ENCODE assay signal across 18 cellular contexts in genomic region chr2:11133936-11134320, GRCh38. TPM values are rescaled to one million over a fixed set of nuclear protein-coding genes. Genes with fewer than 3 reads are reported as not detected.
A peak's percentile ranks its signal among the peaks of the same experiment; 100 is the strongest.
DNase-seq lines count a peak whose midpoint lies in the region; ATAC-seq, FAIRE-seq and TF ChIP-seq lines count a peak whose summit lies in the region.
"Had no signal": no experiment of that assay in that cellular context is flagged by ENCODE, and none has a peak within 500 bp of the region (broad histone marks: within the 10 kb centered on the region; RNA-seq: fewer than 3 reads in every experiment).

No MANE protein-coding gene starts in this region.

- no peak for DNase-seq in left ventricle myocardium inferior
- no peak for DNase-seq in left ventricle myocardium superior
- no peak for DNase-seq in esophagus squamous epithelium (lab: John Stamatoyannopoulos, UW)
- DNase-seq in osteoblast (ENCODE audit: insufficient read length, low spot score, missing footprints) = no peak
- no peak for DNase-seq in vagina (ENCODE audit: extremely low spot score in 2 of 2)
- no peak for DNase-seq in stimulated activated CD4-positive, alpha-beta T cell treated with anti-CD3 and anti-CD28 coated beads, Interleukin-4, amount 100 ng/mL, for 24 hours
- no peak for DNase-seq in RCC 7860 (ENCODE audit: low spot score)
- no peak for DNase-seq in activated T-cell treated with anti-CD3 and anti-CD28 coated beads, Interleukin-2, amount 50 U/mL, for 1 hour
- DNase-seq: activated naive CD8-positive, alpha-beta T cell treated with anti-CD3 and anti-CD28 coated beads, Interleukin-2, amount 50 U/mL, for 24 hours; central memory CD4-positive, alpha-beta T cell; foreskin melanocyte; NCI-H1436; NCI-H2171 treated with DMSO at 0.1 percent for 48 hours; SW 1271 had no signal

- WGBS in esophagus squamous epithelium, 2 donors = 54 to 55% methylated on average over 8 of the region's 8 CpGs

- peak overlapping the region; percentile 100 for H3K4me2 ChIP-seq in osteoblast (ENCODE audit: insufficient read depth, low read length)

- peak overlapping the region; percentile 68 for H3K4me3 ChIP-seq in left ventricle myocardium inferior
- H3K4me3 ChIP-seq in esophagus squamous epithelium = peak overlapping the region in 3 of 4 donors; percentile 54 to 66 (median 55)
- peak overlapping the region; percentile 82 for H3K4me3 ChIP-seq in osteoblast (ENCODE audit: insufficient read depth, low read length)
- peak overlapping the region; percentile 46 to 55 for H3K4me3 ChIP-seq in vagina

- ATAC-seq in left ventricle myocardium superior = no peak
- ATAC-seq: activated naive CD8-positive, alpha-beta T cell treated with anti-CD3 and anti-CD28 coated beads, Interleukin-2, amount 50 U/mL, for 24 hours; stimulated activated effector memory CD8-positive, alpha-beta T cell treated with anti-CD3 and anti-CD28 coated beads, Interleukin-12 subunit alpha, Interleukin-12 subunit beta, amount 100 ng/mL, for 72 hours had no signal

- TF ChIP-seq POLR2A in esophagus squamous epithelium (IDR thresholded peaks at IDR 0.05) (no peak), vagina (IDR thresholded peaks at IDR 0.05) (no peak)

- TF ChIP-seq CTCF in left ventricle myocardium inferior (IDR thresholded peaks at IDR 0.05; ENCODE audit: borderline replicate concordance) (no peak), esophagus squamous epithelium (IDR thresholded peaks at IDR 0.05) (no peak), osteoblast (IDR thresholded peaks at IDR 0.05; ENCODE audit: extremely low read depth, low read depth, low read length) (no peak), vagina (IDR thresholded peaks at IDR 0.05) (no peak)

- H3K27ac ChIP-seq in left ventricle myocardium inferior (replicated peaks) = no peak overlapping the region
- no peak overlapping the region for H3K27ac ChIP-seq in esophagus squamous epithelium
- H3K27ac ChIP-seq in osteoblast (ENCODE audit: low read depth, low read length) = no peak overlapping the region
- no peak overlapping the region for H3K27ac ChIP-seq in vagina
- H3K27ac ChIP-seq: neutrophil had no signal

- peak overlapping the region; percentile 94 for H2AFZ ChIP-seq in osteoblast (ENCODE audit: low read length)

- no peaks in the 10 kb centered on the region for H4K20me1 ChIP-seq in osteoblast (ENCODE audit: insufficient read depth, low read length)

- FAIRE-seq in RCC 7860 (lab: Jason Lieb, UNC) = no peak
- FAIRE-seq: A549 had no signal

- intact Hi-C loops in left ventricle myocardium inferior (cut with micrococcal nuclease) = loop anchor here (10.0 kb wide), 1 partner anchor 281 kb away; no protein-coding TSS in a partner anchor
- intact Hi-C loops in left ventricle myocardium superior (cut with micrococcal nuclease) = no loop called here
- intact Hi-C loops in esophagus squamous epithelium (cut with DNase I) = loop anchor here (5.0 to 10.0 kb wide), 3 partner anchors 91 to 441 kb away; no protein-coding TSS in a partner anchor
- intact Hi-C loops in vagina (cut with DNase I) = loop anchor here (5.0 kb wide), 1 partner anchor 273 kb away; no protein-coding TSS in a partner anchor

- H3K36me3 ChIP-seq in left ventricle myocardium inferior (no peaks in the 10 kb centered on the region), esophagus squamous epithelium (no peaks in the 10 kb centered on the region), osteoblast (ENCODE audit: insufficient read depth, low read length) (no peaks in the 10 kb centered on the region), vagina (no peaks in the 10 kb centered on the region)
- H3K36me3 ChIP-seq: neutrophil, upper lobe of left lung had no signal

- no peaks in the 10 kb centered on the region for H3K79me2 ChIP-seq in osteoblast (ENCODE audit: insufficient read depth, low read length)

- peaks cover 24% of the 10 kb centered on the region for H3K27me3 ChIP-seq in left ventricle myocardium inferior (ENCODE audit: low read depth)
- H3K27me3 ChIP-seq in esophagus squamous epithelium = peaks cover 0 to 8% (median 0%) of the 10 kb centered on the region in 4 donors
- peaks cover 9% of the 10 kb centered on the region for H3K27me3 ChIP-seq in osteoblast (ENCODE audit: insufficient read depth, low read length)
- no peaks in the 10 kb centered on the region for H3K27me3 ChIP-seq in vagina

- H3K4me1 ChIP-seq in left ventricle myocardium inferior (peaks cover 29% of the 10 kb centered on the region), esophagus squamous epithelium (peaks cover 10 to 44% (median 25%) of the 10 kb centered on the region in 3 donors), osteoblast (ENCODE audit: insufficient read depth, low read length) (peaks cover 16% of the 10 kb centered on the region), vagina (peaks cover 35% of the 10 kb centered on the region)

- H3K9me3 ChIP-seq in left ventricle myocardium inferior (replicated peaks) (no peaks in the 10 kb centered on the region), esophagus squamous epithelium (no peaks in the 10 kb centered on the region), osteoblast (ENCODE audit: low read depth, low read length) (no peaks in the 10 kb centered on the region), vagina (no peaks in the 10 kb centered on the region)
- H3K9me3 ChIP-seq: A549, neutrophil, upper lobe of left lung had no signal

RNA-seq across cellular contexts. Expression of gene SLC66A3, which starts 21.3 kb away (rescaled TPM):
- total RNA-seq in left ventricle myocardium inferior (7.8 TPM), left ventricle myocardium superior (6.8 TPM), esophagus squamous epithelium (10 to 100 TPM; 15.6 to 27.8 (median 20.2) TPM), osteoblast (65.1 and 68.8 TPM in 2 replicates), vagina (59.7 TPM)
